Comparison of ENCODE assay signal across 25 cellular contexts in genomic region chrX:67953658-67954057, GRCh38.
"Had no signal": no experiment of that assay in that cellular context is flagged by ENCODE, and none has a peak within 500 bp of the region (broad histone marks: within the 10 kb centered on the region; RNA-seq: fewer than 3 reads in every experiment).

No MANE protein-coding gene starts in this region.

- H3K9me3 ChIP-seq: ovary, psoas muscle, spleen, thoracic aorta, tibial nerve had no signal

- FAIRE-seq: frontal cortex, urothelium cell line had no signal

- H3K4me3 ChIP-seq: dorsolateral prefrontal cortex, lung, ovary, psoas muscle, skin epidermis, spleen, thoracic aorta, tibial nerve, upper lobe of left lung had no signal

- H3K27ac ChIP-seq: dorsolateral prefrontal cortex, ovary, psoas muscle, skin epidermis, spleen, thoracic aorta, tibial nerve, upper lobe of left lung had no signal

- H3K36me3 ChIP-seq: ovary, spleen, thoracic aorta, tibial nerve, upper lobe of left lung had no signal

- H3K27me3 ChIP-seq: ovary, spleen, tibial nerve, upper lobe of left lung had no signal

- ATAC-seq: left colon; left ventricle myocardium superior; natural killer cell; psoas muscle; right cardiac atrium; stimulated activated memory B cell treated with anti-CD40 and anti-IgM and Interleukin-4, amounts not matched to agents 10 μg/mL and 1 μg/mL and 100 μg/mL, for 72 hours; stimulated activated naive CD8-positive, alpha-beta T cell treated with anti-CD3 and anti-CD28 coated beads, Interleukin-15, Interleukin-2, amounts not matched to agents 100 U/mL and 50 U/mL, for 24 hours had no signal

- DNase-seq: dorsolateral prefrontal cortex; effector CD4-positive, alpha-beta T cell; hypothalamus; immature natural killer cell; islet precursor cell; kidney glomerular epithelial cell; left colon; left ventricle myocardium superior; natural killer cell; occipital lobe; ovary; posterior cingulate gyrus; psoas muscle; right cardiac atrium; spleen; stimulated activated CD4-positive, alpha-beta T cell treated with anti-CD3 and anti-CD28 coated beads, Interleukin-4, amount 100 ng/mL, for 4 hours; stimulated activated naive CD8-positive, alpha-beta T cell treated with anti-CD3 and anti-CD28 coated beads, Interleukin-15, Interleukin-2, amounts not matched to agents 100 U/mL and 50 U/mL, for 24 hours; upper lobe of left lung had no signal

- H3K4me1 ChIP-seq: psoas muscle, spleen, tibial nerve, upper lobe of left lung had no signal
